29 cellular contexts compared by ENCODE assay signal in the genomic region with DNA sequence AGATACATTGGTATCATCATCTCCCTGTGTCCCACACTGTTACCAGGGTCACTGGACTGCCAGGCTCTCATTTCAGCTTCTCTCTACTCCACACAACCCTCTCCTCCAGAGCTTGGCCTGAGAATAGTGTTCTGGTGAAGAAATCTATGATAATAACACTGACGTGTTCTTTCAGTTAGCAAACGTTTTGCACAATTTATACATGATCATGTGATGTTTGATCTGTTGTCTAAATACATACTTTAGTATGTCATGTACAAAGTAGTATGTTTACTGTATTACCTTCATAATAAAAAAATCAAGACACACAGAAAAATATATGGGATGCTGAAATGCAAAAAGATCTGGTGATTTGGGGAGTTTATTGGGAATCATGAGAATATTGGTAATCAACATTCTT. TPM values are rescaled to one million over a fixed set of nuclear protein-coding genes. Genes with fewer than 3 reads are reported as not detected.
"Had no signal": no experiment of that assay in that cellular context is flagged by ENCODE, and none has a peak within 500 bp of the region (broad histone marks: within the 10 kb centered on the region; RNA-seq: fewer than 3 reads in every experiment).

No MANE protein-coding gene starts in this region.

- H3K4me3 ChIP-seq: colonic mucosa, SJCRH30, SK-N-MC had no signal

- H3K4me1 ChIP-seq: colonic mucosa, SJCRH30 had no signal

- H3K9me3 ChIP-seq: colonic mucosa, SJCRH30 had no signal

- ATAC-seq: activated CD8-positive, alpha-beta T cell treated with anti-CD3 and anti-CD28 coated beads for 36 hours; Panc1 had no signal

- H3K27me3 ChIP-seq: colonic mucosa, SJCRH30 had no signal

- DNase-seq: activated CD4-positive, alpha-beta T cell treated with anti-CD3 and anti-CD28 coated beads, Interleukin-2, amount 10 ng/mL, durations not matched to agents 24 days and 14 days; activated CD4-positive, alpha-beta T cell treated with anti-CD3 and anti-CD28 coated beads, Interleukin-2, amount 50 U/mL, for 4 hours; activated CD8-positive, alpha-beta T cell treated with anti-CD3 and anti-CD28 coated beads for 36 hours; activated gamma-delta T cell; activated naive CD4-positive, alpha-beta T cell treated with Interleukin-2 at 50 U/mL for 16 hours; activated T-cell treated with anti-CD3 and anti-CD28 coated beads, Interleukin-2, amount 50 U/mL, for 24 hours; anterior cingulate cortex; central memory CD4-positive, alpha-beta T cell; colonic mucosa; NCI-H1092 treated with DMSO at 0.1 percent for 48 hours; NCI-H1417; NCI-H187 treated with DMSO at 0.1 percent for 48 hours; NCI-H2081; NCI-H226; NCI-H446 treated with DMSO at 0.1 percent for 48 hours; NCI-H524; NCI-H69; SHP77; SJCRH30; T1000 had no signal

- H3K36me3 ChIP-seq: colonic mucosa, SJCRH30 had no signal

- H3K27ac ChIP-seq: colonic mucosa, SJCRH30, SK-N-MC had no signal

RNA-seq across cellular contexts. Expression of a gene that starts 48.6 kb away (rescaled TPM):
- total RNA-seq: activated CD8-positive, alpha-beta memory T cell treated with anti-CD3 and anti-CD28 coated beads for 36 hours; activated CD8-positive, alpha-beta T cell treated with anti-CD3 and anti-CD28 coated beads for 36 hours; activated T-helper 2 cell treated with anti-CD3 and anti-CD28 coated beads, Interferon-gamma antibody, Interleukin-2, Interleukin-4, amounts not matched to agents 10 μg/mL and 5 μg/mL and 100 μg/mL, durations not matched to agents 14 hours and 24 hours and 36 hours; colonic mucosa; LHCN-M2; M059J; RPMI7951; T-helper 1 cell treated with Interleukin-12 subunit alpha and Interleukin-12 subunit beta and Interleukin-4 antibody, amounts not matched to agents 30 ng/mL and 1 ng/mL, for 36 hours; T-helper 2 cell treated with Interferon-gamma antibody and Interleukin-4, amounts not matched to agents 100 ng/mL and 5 ng/mL, for 36 hours had no signal
